Comparison of ENCODE assay signal across 10 cellular contexts in genomic region chr6:85460154-85460950, GRCh38. TPM values are rescaled to one million over a fixed set of nuclear protein-coding genes. Genes with fewer than 3 reads are reported as not detected.
DNase-seq lines count a peak whose midpoint lies in the region; ATAC-seq, FAIRE-seq and TF ChIP-seq lines count a peak whose summit lies in the region.
"Had no signal": no experiment of that assay in that cellular context is flagged by ENCODE, and none has a peak within 500 bp of the region (broad histone marks: within the 10 kb centered on the region; RNA-seq: fewer than 3 reads in every experiment).

No MANE protein-coding gene starts in this region.

- H3K36me3 ChIP-seq in GM12878 (ENCODE audit: control insufficient read depth in 2 of 2, insufficient read depth in 2 of 2, low read length in 1 of 2) (no peaks in the 10 kb centered on the region), ovary (no peaks in the 10 kb centered on the region), MG63 (no peaks in the 10 kb centered on the region; the same call in 1 of the 2 replicates), WERI-Rb-1 (no peaks in the 10 kb centered on the region)
- H3K36me3 ChIP-seq: neutrophil had no signal

- 39% methylated on average over 5 of the region's 5 CpGs for WGBS in GM12878 (ENCODE audit: insufficient coverage, insufficient replicate concordance, low lambda C conversion rate, missing lambda C conversion rate)
- WGBS in ovary, 3 donors = 30 to 33% (median 32%) methylated on average over 5 of the region's 5 CpGs

- CTCF ChIA-PET in GM12878 (lab: Yijun Ruan, JAX) = interaction anchor here (0.6 to 2.9 kb wide), 3 partner anchors 11 to 123 kb away, joined by 3 to 28 read pairs (median 13); partner anchors contain the start of gene NT5E

- no peak for TF ChIP-seq POLR2A in GM12878 (IDR thresholded peaks at IDR 0.05; ENCODE audit: low read depth, low read length)
- no peak for TF ChIP-seq POLR2A in ovary (IDR thresholded peaks at IDR 0.05)

- POLR2A ChIA-PET in GM12878 (lab: Charles Lee) = interaction anchor here (0.7 to 8.0 kb wide), 2 partner anchors 9 to 20 kb away, joined by 3 to 64 read pairs; partner anchors contain the start of gene NT5E

- TF ChIP-seq CTCF in GM12878 (IDR thresholded peaks at IDR 0.05 in 2 of 3, conservative IDR thresholded peaks at IDR 0.05 in 1 of 3; ENCODE audit: control insufficient read depth in 2 of 3, extremely low read depth in 1 of 3, insufficient read depth in 1 of 3, low read depth in 3 of 3, low read length in 3 of 3) (no peak), ovary (IDR thresholded peaks at IDR 0.05) (no peak), WERI-Rb-1 (IDR thresholded peaks at IDR 0.05; ENCODE audit: low read depth, low read length) (no peak)

- no TSS peak for BruUV-seq in GM12878 (replicated peaks; lab: Mats Ljungman, UMichigan)

- H4K20me1 ChIP-seq in GM12878 (ENCODE audit: control insufficient read depth, insufficient read depth) = no peaks in the 10 kb centered on the region

- peak; percentile 31 for ATAC-seq in HG03066 (IDR thresholded peaks at IDR 0.05; ENCODE audit: low read depth, unreplicated experiment)
- ATAC-seq in GM12878 = peak; percentile 64
- ATAC-seq in GM21390 (IDR thresholded peaks at IDR 0.05; ENCODE audit: unreplicated experiment) = no peak

- H3K4me2 ChIP-seq in GM12878 (ENCODE audit: control insufficient read depth, insufficient read depth) = peak overlapping the region; percentile 88

- H3K27me3 ChIP-seq in GM12878 (replicated peaks in 1 of 2; ENCODE audit: control insufficient read depth in 2 of 2, insufficient read depth in 2 of 2, low read length in 1 of 2) = no peaks in the 10 kb centered on the region
- H3K27me3 ChIP-seq in ovary = no peaks in the 10 kb centered on the region
- H3K27me3 ChIP-seq in MG63 = no peaks in the 10 kb centered on the region
- H3K27me3 ChIP-seq in WERI-Rb-1 (ENCODE audit: insufficient read depth, low read depth, severe bottlenecking) = peaks cover 65% of the 10 kb centered on the region

- SMC1A ChIA-PET in GM12878 (lab: Charles Lee; ENCODE audit: uncharacterized antibody, unreplicated experiment) = interaction anchor here (1.7 to 9.8 kb wide), 4 partner anchors 11 to 39 kb away, joined by 7 to 138 read pairs (median 46); partner anchors contain the start of gene NT5E

- no peaks in the 10 kb centered on the region for H3K9me3 ChIP-seq in GM12878 (replicated peaks; ENCODE audit: control insufficient read depth, insufficient read depth, low read length)
- no peaks in the 10 kb centered on the region for H3K9me3 ChIP-seq in ovary
- H3K9me3 ChIP-seq in MG63 = no peaks in the 10 kb centered on the region
- H3K9me3 ChIP-seq in WERI-Rb-1 (ENCODE audit: severe bottlenecking) = no peaks in the 10 kb centered on the region
- H3K9me3 ChIP-seq: neutrophil had no signal

- TF ChIP-seq RAD21 in GM12878 (IDR thresholded peaks at IDR 0.05; ENCODE audit: insufficient read depth, low read depth, low read length) = no peak

- no peak for FAIRE-seq in GM12878 (lab: Jason Lieb, UNC)

- H3K4me3 ChIP-seq in GM12878 = no peak overlapping the region
- no peak overlapping the region for H3K4me3 ChIP-seq in ovary
- no peak overlapping the region for H3K4me3 ChIP-seq in MG63
- H3K4me3 ChIP-seq in WERI-Rb-1 (ENCODE audit: low read depth, low read length) = no peak overlapping the region

- H3K27ac ChIP-seq in GM12878 (ENCODE audit: control insufficient read depth, insufficient read depth) (peak overlapping the region; percentile 74), ovary (peak overlapping the region; percentile 70 to 88), WERI-Rb-1 (no peak overlapping the region)
- H3K27ac ChIP-seq: neutrophil had no signal

- H3K9ac ChIP-seq in GM12878 (ENCODE audit: control insufficient read depth, insufficient read depth, low read length) = peak overlapping the region; percentile 20; the same call in 1 of the 2 replicates

- in situ Hi-C loops in GM12878 (cut with MboI) = no loop called here

- intact Hi-C loops in GM12878 (cut with micrococcal nuclease; ENCODE audit: unreplicated experiment) = no loop called here
- intact Hi-C loops in ovary (cut with DNase I) = loop anchor here in 1 of 4 donors (5.0 kb wide), 1 partner anchor 58 kb away; no protein-coding TSS in a partner anchor

- peaks cover 4% of the 10 kb centered on the region for H3K79me2 ChIP-seq in GM12878 (ENCODE audit: control insufficient read depth, insufficient read depth, low read length)

- DNase-seq in EH (ENCODE audit: low read depth) (peak; percentile 48), GM12878 (ENCODE audit: low read depth, low spot score) (no peak), ovary (peak in 1 of 5 donors; percentile 31), MG63 (no peak), amniotic stem cell (lab: John Stamatoyannopoulos, UW) (no peak), WERI-Rb-1 (no peak)
- DNase-seq: NCI-H187 treated with DMSO at 0.1 percent for 48 hours had no signal

- RAD21 ChIA-PET in GM12878 (lab: Charles Lee; ENCODE audit: unreplicated experiment) = interaction anchor here (1.2 to 7.3 kb wide), 3 partner anchors 9 to 23 kb away, joined by 4 to 76 read pairs (median 25); partner anchors contain the start of gene NT5E

- H2AFZ ChIP-seq in GM12878 (ENCODE audit: control insufficient read depth, low read depth, low read length) = peak overlapping the region; percentile 56

- no peak for TF ChIP-seq EP300 in GM12878 (IDR thresholded peaks at IDR 0.05; ENCODE audit: borderline replicate concordance in 1 of 2, control insufficient read depth in 1 of 2, low read depth in 2 of 2, low read length in 2 of 2)
- no peak for TF ChIP-seq EP300 in ovary (IDR thresholded peaks at IDR 0.05)

- H3K4me1 ChIP-seq in GM12878 (ENCODE audit: control insufficient read depth, insufficient read depth, low read length) (peaks cover 55% of the 10 kb centered on the region), ovary (ENCODE audit: insufficient read depth) (peaks cover 23% of the 10 kb centered on the region)

TF ChIP-seq in GM12878, 131 proteins besides CTCF, POLR2A, EP300 and RAD21 (continues in another document):
- TF ChIP-seq SREBF1 (IDR thresholded peaks at IDR 0.05; ENCODE audit: low read length) = no peak
- no peak for TF ChIP-seq ZNF622 (IDR thresholded peaks at IDR 0.05)
- TF ChIP-seq YBX1 (IDR thresholded peaks at IDR 0.05) = no peak
- TF ChIP-seq IKZF2 (IDR thresholded peaks at IDR 0.05) = peak; percentile 24 to 31; a peak in 3 of 4 replicates
- TF ChIP-seq MAX (IDR thresholded peaks at IDR 0.05; ENCODE audit: low read depth, low read length) = peak; percentile 82
- TF ChIP-seq EED (IDR thresholded peaks at IDR 0.05; ENCODE audit: low read depth) = no peak
- no peak for TF ChIP-seq LARP7 (IDR thresholded peaks at IDR 0.05)
- TF ChIP-seq BHLHE40 (IDR thresholded peaks at IDR 0.05; ENCODE audit: borderline replicate concordance in 1 of 2, low read depth in 2 of 2, low read length in 1 of 2) = peak in 1 of 2 experiments; percentile 10; a peak in 1 of 4 replicates
- no peak for TF ChIP-seq RBBP5 (conservative IDR thresholded peaks at IDR 0.05)
- TF ChIP-seq PKNOX1 (IDR thresholded peaks at IDR 0.05) = 0 out of 2 replicates have a peak, but pooled peaks have one; percentile 50
- no peak for TF ChIP-seq SUZ12 (IDR thresholded peaks at IDR 0.05; ENCODE audit: unreplicated experiment)

RNA-seq across cellular contexts. Expression of gene NT5E, which starts 10.5 kb away (rescaled TPM):
- total RNA-seq in GM12878 (2013; cell fraction: nucleolus; rRNA removed) = 2.2 and 2.5 TPM in 2 replicates
- total RNA-seq in GM12878 (2014; rRNA removed) (8.2 and 8.4 TPM in 2 replicates), GM12878 (2014; rRNA removed; fragmentation: Illumina TruSeq; extraction: Trizol) (6.6 and 6.9 TPM in 2 replicates), GM12878 (2021) (8.2 and 9.7 TPM in 2 replicates), ovary (10 to 100 TPM; 32.5 to 67.2 (median 47.4) TPM)
- 4.2 TPM for polyA plus RNA-seq in GM12878 (2011; ENCODE audit: low read depth)
- polyA plus RNA-seq in GM12878 (2011; rRNA removed) (6.9 and 9.9 TPM in 2 replicates), GM12878 (2014; fragmentation: Illumina TruSeq; extraction: Trizol) (5.6 and 7.5 TPM in 2 replicates), GM12878 (2014; fragmentation: Nextera tagmentation; extraction: Ambion mirVana) (1 to 10 TPM; 1.9 to 3.9 TPM), GM12878 (2014; rRNA removed) (7.7 and 8.4 TPM in 2 replicates), GM12878 (2016; fragmentation: Nextera tagmentation; extraction: Ambion mirVana) (1 to 10 TPM; 8.4 to 9.3 TPM), ovary (10 to 100 TPM; 29.3 to 68.7 TPM)
- 4.6 and 9.2 TPM in 2 replicates for polyA plus RNA-seq in GM12878 (2011; cell fraction: cytosol; rRNA removed)
- 7.9 and 9.2 TPM in 2 replicates for polyA plus RNA-seq in GM12878 (2011; cell fraction: nucleus; rRNA removed)
- polyA plus RNA-seq in GM12878 (2012) = 5.3 and 7.9 TPM in 2 replicates
- polyA minus RNA-seq in GM12878 (2011; rRNA and poly(A)+ RNA removed) = 6.8 and 9.9 TPM in 2 replicates
- 8.7 and 10.4 TPM in 2 replicates for polyA minus RNA-seq in GM12878 (2011; cell fraction: cytosol; rRNA and poly(A)+ RNA removed)
- polyA minus RNA-seq in GM12878 (2011; cell fraction: nucleus; rRNA and poly(A)+ RNA removed) = 14.4 and 19.7 TPM in 2 replicates
- 40.8 and 60.9 TPM in 2 replicates for total RNA-seq in MG63 (2014; rRNA removed; shearing (Covaris generic); ENCODE audit: low replicate concordance)
